In genomic region chr7:71657386-71657785, GRCh38 we compare ENCODE assay signal across 9 cellular contexts.
"Had no signal": no experiment of that assay in that cellular context is flagged by ENCODE, and none has a peak within 500 bp of the region (broad histone marks: within the 10 kb centered on the region; RNA-seq: fewer than 3 reads in every experiment).

No MANE protein-coding gene starts in this region.

- H3K27ac Mint-ChIP-seq: HFFc6, IgD-negative memory B cell had no signal

- H3K4me3 Mint-ChIP-seq: HFFc6 had no signal

- ATAC-seq: HCT116, HepG2 had no signal

- H3K9ac ChIP-seq: GM23248 had no signal

- H3K9me3 ChIP-seq: HAP-1 had no signal

- H2AFZ ChIP-seq: GM23248 had no signal

- H3K27me3 Mint-ChIP-seq: IgD-negative memory B cell had no signal

- H3K27ac ChIP-seq: GM23248, HL-60 had no signal

- H3K4me1 ChIP-seq: HAP-1 had no signal

- DNase-seq: GM23248, GOT3, H7, HFFc6 had no signal

- H3K4me3 ChIP-seq: GM23248, HAP-1 had no signal

- H3K36me3 Mint-ChIP-seq: IgD-negative memory B cell had no signal

- H3K36me3 ChIP-seq: HAP-1 had no signal
